In genomic region chr6:128601060-128601459, GRCh38 we compare ENCODE assay signal across 13 cellular contexts.
DNase-seq lines count a peak whose midpoint lies in the region; ATAC-seq and TF ChIP-seq lines count a peak whose summit lies in the region.
"Had no signal": no experiment of that assay in that cellular context is flagged by ENCODE, and none has a peak within 500 bp of the region (broad histone marks: within the 10 kb centered on the region; RNA-seq: fewer than 3 reads in every experiment).

No MANE protein-coding gene starts in this region.

- no peak overlapping the region for H2BK15ac ChIP-seq in neuronal stem cell (ENCODE audit: low read length)

- H3K4me1 ChIP-seq in HCT116 (ENCODE audit: control insufficient read depth in 1 of 2, insufficient read depth in 2 of 2, low read length in 2 of 2): peaks cover 19 to 38% of the 10 kb centered on the region in 2 experiments
- peaks cover 17% of the 10 kb centered on the region for H3K4me1 ChIP-seq in endocrine pancreas (ENCODE audit: control insufficient read depth, insufficient read depth, low read length)
- H3K4me1 ChIP-seq in neuronal stem cell (ENCODE audit: control insufficient read depth in 2 of 2, insufficient read depth in 1 of 2, low read depth in 1 of 2, low read length in 2 of 2): peaks cover 2 to 20% of the 10 kb centered on the region in 2 donors
- H3K4me1 ChIP-seq: uterus had no signal

- H2AFZ ChIP-seq in HCT116 (ENCODE audit: low read depth, low read length, poor library complexity, severe bottlenecking) (peak overlapping the region; percentile 33), neuronal stem cell (ENCODE audit: low read length) (peak overlapping the region; percentile 24)

- H2BK5ac ChIP-seq in neuronal stem cell (ENCODE audit: low read length): no peak overlapping the region

- intact Hi-C loops in HCT116 (cut with micrococcal nuclease): no loop called here

- no peak for ATAC-seq in HCT116

- H3K9ac ChIP-seq in HCT116 (ENCODE audit: low read length) (no peak overlapping the region), endocrine pancreas (ENCODE audit: control insufficient read depth, insufficient read depth, low read length) (no peak overlapping the region), neuronal stem cell (ENCODE audit: low read depth, low read length, poor library complexity) (no peak overlapping the region)

- no peak for TF ChIP-seq CTCF in HCT116 (IDR thresholded peaks at IDR 0.05 in 2 of 3, conservative IDR thresholded peaks at IDR 0.05 in 1 of 3; ENCODE audit: borderline replicate concordance in 1 of 3, insufficient read depth in 1 of 3, low read depth in 2 of 3, low read length in 2 of 3)

- H3K4ac ChIP-seq in neuronal stem cell (ENCODE audit: low read length): no peak overlapping the region

- no peak for TF ChIP-seq POLR2A in HCT116 (IDR thresholded peaks at IDR 0.05; ENCODE audit: borderline replicate concordance, extremely low read depth, insufficient read depth, insufficient read length)

- H3K4me3 ChIP-seq in HCT116 (replicated peaks in 1 of 2; ENCODE audit: low read depth in 1 of 2, low read length in 2 of 2) (no peak overlapping the region), endocrine pancreas (ENCODE audit: control insufficient read depth, insufficient read depth, low read length) (peak overlapping the region; percentile 60), neuronal stem cell (ENCODE audit: low read length in 2 of 2) (no peak overlapping the region)
- H3K4me3 ChIP-seq: uterus had no signal

- H3K14ac ChIP-seq in neuronal stem cell (ENCODE audit: low read length): no peak overlapping the region

- H3K23ac ChIP-seq in neuronal stem cell (ENCODE audit: low read depth, low read length, poor library complexity): no peak overlapping the region

- H3K36me3 ChIP-seq in HCT116 (ENCODE audit: control insufficient read depth in 1 of 2, insufficient read depth in 2 of 2, low read length in 2 of 2) (no peaks in the 10 kb centered on the region), endocrine pancreas (ENCODE audit: control insufficient read depth, insufficient read depth, low read length) (no peaks in the 10 kb centered on the region), neuronal stem cell (replicated peaks in 1 of 2; ENCODE audit: control insufficient read depth in 2 of 2, insufficient read depth in 2 of 2, low read length in 2 of 2) (no peaks in the 10 kb centered on the region)
- H3K36me3 ChIP-seq: uterus had no signal

- DNase-seq in HCT116 (ENCODE audit: low read depth, low spot score) (no peak), NCI-H748 (lab: John Stamatoyannopoulos, UW; ENCODE audit: unreplicated experiment) (peak; percentile 87), neuronal stem cell (ENCODE audit: low spot score) (no peak), CD1c-positive myeloid dendritic cell (ENCODE audit: extremely low spot score) (no peak), HCEC 1CT (no peak)
- no peak for DNase-seq in activated CD4-positive, alpha-beta T cell treated with anti-CD3 and anti-CD28 coated beads for 4 hours
- DNase-seq: activated naive CD4-positive, alpha-beta T cell; endodermal cell; kidney; NCI-H1436; SHP77 treated with DMSO at 0.1 percent for 48 hours; uterus had no signal

- no peaks in the 10 kb centered on the region for H4K20me1 ChIP-seq in HCT116 (ENCODE audit: insufficient read depth)

- H3K79me2 ChIP-seq in HCT116 (ENCODE audit: insufficient read depth, low read length): no peaks in the 10 kb centered on the region

- no peak overlapping the region for H2AK5ac ChIP-seq in neuronal stem cell (ENCODE audit: low read depth, low read length)

- H3K9me2 ChIP-seq in HCT116 (ENCODE audit: insufficient read depth): no peaks in the 10 kb centered on the region

- H3K27me3 ChIP-seq in HCT116 (ENCODE audit: insufficient read depth, low read length) (no peaks in the 10 kb centered on the region), endocrine pancreas (ENCODE audit: control insufficient read depth, insufficient read depth, low read length) (no peaks in the 10 kb centered on the region), neuronal stem cell (ENCODE audit: control insufficient read depth in 3 of 3, insufficient read depth in 3 of 3, low read depth in 1 of 3, low read length in 3 of 3) (peaks cover 0 to 2% (median 0%) of the 10 kb centered on the region in 3 experiments)
- H3K27me3 ChIP-seq: uterus had no signal

- H4K8ac ChIP-seq in neuronal stem cell (ENCODE audit: low read depth, low read length): no peak overlapping the region

- RAD21 ChIA-PET in HCT116 (lab: Charles Lee; ENCODE audit: low non-redundant PET in 1 of 2, low total read pairs in 2 of 2, uncharacterized antibody in 2 of 2, unreplicated experiment in 2 of 2): no interaction called here

- H3K9me3 ChIP-seq in HCT116 (ENCODE audit: control insufficient read depth in 1 of 2, insufficient read depth in 1 of 2, low read depth in 1 of 2, low read length in 2 of 2) (no peaks in the 10 kb centered on the region), endocrine pancreas (ENCODE audit: control insufficient read depth, low read length) (no peaks in the 10 kb centered on the region), neuronal stem cell (replicated peaks in 1 of 2; ENCODE audit: control insufficient read depth in 2 of 2, insufficient read depth in 1 of 2, low read depth in 1 of 2, low read length in 2 of 2) (no peaks in the 10 kb centered on the region)
- H3K9me3 ChIP-seq: uterus had no signal

- H3K4me2 ChIP-seq in HCT116 (ENCODE audit: low read length) (peak overlapping the region; percentile 34; the same call in 1 of the 2 replicates), neuronal stem cell (ENCODE audit: insufficient read depth, low read length, poor library complexity, severe bottlenecking) (no peak overlapping the region)

- no TSS peak for BruUV-seq in HCT116 (replicated peaks; lab: Mats Ljungman, UMichigan)

- no peaks in the 10 kb centered on the region for H3K79me1 ChIP-seq in neuronal stem cell (ENCODE audit: low read depth, low read length)

- no peak overlapping the region for H2BK120ac ChIP-seq in neuronal stem cell (ENCODE audit: low read depth, low read length)

- POLR2A ChIA-PET in HCT116 (lab: Charles Lee): no interaction called here

- CTCF ChIA-PET in HCT116 (lab: Charles Lee): no interaction called here

- no peak overlapping the region for H4K91ac ChIP-seq in neuronal stem cell (ENCODE audit: low read depth, low read length, poor library complexity)

- no peak overlapping the region for H3K18ac ChIP-seq in neuronal stem cell (ENCODE audit: low read length)

- no CpG with 5 or more reads among the region's 4 CpGs for WGBS in neuronal stem cell (ENCODE audit: extremely low coverage in 2 of 2, insufficient read length in 2 of 2, insufficient replicate concordance in 1 of 2), 2 donors

- H2BK12ac ChIP-seq in neuronal stem cell (ENCODE audit: low read length): no peak overlapping the region

- no peak overlapping the region for H3K27ac ChIP-seq in HCT116 (ENCODE audit: low read depth, low read length)
- H3K27ac ChIP-seq in neuronal stem cell (replicated peaks; ENCODE audit: low read length): no peak overlapping the region
- H3K27ac ChIP-seq: uterus had no signal

- TF ChIP-seq RAD21 in HCT116 (IDR thresholded peaks at IDR 0.05; ENCODE audit: low read depth): no peak

TF ChIP-seq in HCT116, 20 proteins besides CTCF, POLR2A, EP300 and RAD21:
- no peak for TF ChIP-seq FOSL1 (IDR thresholded peaks at IDR 0.05; ENCODE audit: low read depth)
